Comparison of ENCODE assay signal across 20 cellular contexts in genomic region chr2:126154256-126154655, GRCh38.
DNase-seq lines count a peak whose midpoint lies in the region; ATAC-seq, FAIRE-seq and TF ChIP-seq lines count a peak whose summit lies in the region.
"Had no signal": no experiment of that assay in that cellular context is flagged by ENCODE, and none has a peak within 500 bp of the region (broad histone marks: within the 10 kb centered on the region; RNA-seq: fewer than 3 reads in every experiment).

No MANE protein-coding gene starts in this region.

- peak; percentile 51 for DNase-seq in SK-MEL-5 (ENCODE audit: low read depth, low spot score)
- DNase-seq in frontal cortex (ENCODE audit: low spot score in 2 of 2): no peak
- peak; percentile 37 for DNase-seq in midbrain (lab: John Stamatoyannopoulos, UW)
- no peak for DNase-seq in ureter (ENCODE audit: low spot score)
- no peak for DNase-seq in GM20000 (ENCODE audit: low spot score)
- DNase-seq: BE2C; CD4-positive, alpha-beta memory T cell; COR-L47; DMS153; DMS79 treated with DMSO at 0.1 percent for 48 hours; EL; IMR-90 had no signal

- peak overlapping the region; percentile 36 for H3K27ac ChIP-seq in temporal lobe (ENCODE audit: low read depth, low read length)
- H3K27ac ChIP-seq: C4-2B had no signal

- no peak for ATAC-seq in GM21723 (IDR thresholded peaks at IDR 0.05; ENCODE audit: unreplicated experiment)
- ATAC-seq: HCT116 had no signal

- peak; percentile 3 for FAIRE-seq in frontal cortex (lab: Jason Lieb, UNC)
- FAIRE-seq: A204.1, D721Med, G401.6, GM12891 had no signal

- in situ Hi-C loops in SK-MEL-5 (cut with HindIII; ENCODE audit: low pct_unique_long_range_greater_than_20kb, low sequenced_read_pairs): no loop called here

- TF ChIP-seq CTCF in GM20000 (IDR thresholded peaks at IDR 0.05; ENCODE audit: extremely low read depth, missing control alignments): no peak

Comparison
In these comparisons a context has a peak if more than half of its experiments do, and no peak if none do; other contexts are left out.
1. DNase-seq: peak in SK-MEL-5 (single experiment) and midbrain (single experiment); none in frontal cortex (0 of 2), ureter (single experiment) and GM20000 (single experiment).